ENCODE assay signal across 8 cellular contexts in genomic region chr1:163315773-163316374, GRCh38. TPM values are rescaled to one million over a fixed set of nuclear protein-coding genes. Genes with fewer than 3 reads are reported as not detected.
DNase-seq lines count a peak whose midpoint lies in the region; ATAC-seq, FAIRE-seq and TF ChIP-seq lines count a peak whose summit lies in the region.

No MANE protein-coding gene starts in this region.

- DNase-seq in Caki2 (ENCODE audit: low read depth) (peak; percentile 30), HEK293T (ENCODE audit: extremely low spot score) (peak; percentile 12), RCC 7860 (ENCODE audit: low spot score) (peak; percentile 13), brain microvascular endothelial cell (peak; percentile 29), right lobe of liver (no peak), transverse colon (peak; percentile 16), AG08396 (ENCODE audit: low spot score) (no peak)

- no peaks in the 10 kb centered on the region for H3K27me3 ChIP-seq in brain microvascular endothelial cell (replicated peaks)
- no peaks in the 10 kb centered on the region for H3K27me3 ChIP-seq in right lobe of liver
- no peaks in the 10 kb centered on the region for H3K27me3 ChIP-seq in transverse colon

- CTCF ChIA-PET in HEK293T (lab: Yijun Ruan, JAX): interaction anchor here (0.9 to 1.4 kb wide), 5 partner anchors 141 to 462 kb away, joined by 4 to 8 read pairs (median 4); partner anchors contain the start of gene RGS4

- H3K9me3 ChIP-seq in right lobe of liver: no peaks in the 10 kb centered on the region
- H3K9me3 ChIP-seq in transverse colon: no peaks in the 10 kb centered on the region

- no peak for TF ChIP-seq EP300 in transverse colon (IDR thresholded peaks at IDR 0.05; ENCODE audit: low read depth)

- in situ Hi-C loops in Caki2 (cut with HindIII; ENCODE audit: low pct_unique_long_range_greater_than_20kb, low sequenced_read_pairs): no loop called here
- in situ Hi-C loops in brain microvascular endothelial cell (cut with HindIII; ENCODE audit: low pct_ligation_motif_present, low sequenced_read_pairs): loop anchor here (25.0 kb wide), 2 partner anchors 254 to 454 kb away; partner anchors contain the start of genes CCDC190 and RGS4
- in situ Hi-C loops in transverse colon (cut with MboI; ENCODE audit: low pct_ligation_motif_present in 1 of 4, low pct_unique_long_range_greater_than_20kb in 1 of 4, low sequenced_read_pairs in 3 of 4): loop anchor here in 3 of 4 donors (25.0 kb wide), 2 partner anchors 254 to 454 kb away; partner anchors contain the start of genes CCDC190 (in 2 of the 3) and RGS4 (in 2 of the 3)

- ATAC-seq in right lobe of liver: peak in 2 of 4 donors; percentile 52 to 62
- no peak for ATAC-seq in GM18868 (IDR thresholded peaks at IDR 0.05; ENCODE audit: unreplicated experiment)

- peak; percentile 92 for FAIRE-seq in RCC 7860 (lab: Jason Lieb, UNC)

- no peak overlapping the region for H3K4me3 ChIP-seq in brain microvascular endothelial cell (ENCODE audit: low read depth, low read length)
- no peak overlapping the region for H3K4me3 ChIP-seq in right lobe of liver
- H3K4me3 ChIP-seq in transverse colon: no peak overlapping the region

- POLR2A ChIA-PET in HEK293T (lab: Yijun Ruan, JAX): no interaction called here

- WGBS in right lobe of liver (ENCODE audit: insufficient coverage, low coverage, low lambda C conversion rate, missing lambda C conversion rate): 33% methylated on average over 6 of the region's 6 CpGs
- WGBS in transverse colon (ENCODE audit: low coverage in 1 of 2), 2 donors: 50 to 55% methylated on average over 6 of the region's 6 CpGs

- H3K4me1 ChIP-seq in right lobe of liver (no peaks in the 10 kb centered on the region), transverse colon (peaks cover 0 to 3% (median 2%) of the 10 kb centered on the region in 4 donors)

- H3K27ac ChIP-seq in brain microvascular endothelial cell (no peak overlapping the region), right lobe of liver (no peak overlapping the region), transverse colon (no peak overlapping the region)

- TF ChIP-seq CTCF in brain microvascular endothelial cell (IDR thresholded peaks at IDR 0.05; ENCODE audit: low read depth, low read length, missing control alignments) (peak; percentile 37), right lobe of liver (IDR thresholded peaks at IDR 0.05) (peak; percentile 66 to 76 (median 72)), transverse colon (IDR thresholded peaks at IDR 0.05) (peak; percentile 57 to 69 (median 66))

- TF ChIP-seq POLR2A in right lobe of liver (IDR thresholded peaks at IDR 0.05) (no peak), transverse colon (IDR thresholded peaks at IDR 0.05) (no peak)

- H3K36me3 ChIP-seq in brain microvascular endothelial cell (replicated peaks): no peaks in the 10 kb centered on the region
- H3K36me3 ChIP-seq in right lobe of liver: peaks cover 0 to 7% (median 0%) of the 10 kb centered on the region in 4 donors
- no peaks in the 10 kb centered on the region for H3K36me3 ChIP-seq in transverse colon

- intact Hi-C loops in right lobe of liver (cut with DNase I): loop anchor here (5.0 to 10.0 kb wide), 3 partner anchors 241 to 464 kb away; no protein-coding TSS in a partner anchor
- intact Hi-C loops in transverse colon (cut with DNase I; ENCODE audit: low total_unique reads): loop anchor here (10.0 kb wide), 2 partner anchors 131 to 431 kb away; no protein-coding TSS in a partner anchor

TF ChIP-seq in HEK293T, 16 proteins besides CTCF, POLR2A, EP300 and RAD21:
- no peak for TF ChIP-seq TARDBP (IDR thresholded peaks at IDR 0.05)
- TF ChIP-seq L3MBTL2 (conservative IDR thresholded peaks at IDR 0.05): no peak
- no peak for TF ChIP-seq NFRKB (IDR thresholded peaks at IDR 0.05)
- TF ChIP-seq CTBP1 (IDR thresholded peaks at IDR 0.05; ENCODE audit: borderline replicate concordance): no peak
- TF ChIP-seq ELF4 (IDR thresholded peaks at IDR 0.05): no peak
- no peak for TF ChIP-seq LEF1 (IDR thresholded peaks at IDR 0.05; ENCODE audit: borderline replicate concordance)
- TF ChIP-seq FOXM1 (IDR thresholded peaks at IDR 0.05; ENCODE audit: borderline replicate concordance): no peak
- TF ChIP-seq SP1 (IDR thresholded peaks at IDR 0.05): no peak
- TF ChIP-seq ZNF384 (IDR thresholded peaks at IDR 0.05): no peak
- no peak for TF ChIP-seq FOXK2 (IDR thresholded peaks at IDR 0.05)
- no peak for TF ChIP-seq FOXA1 (IDR thresholded peaks at IDR 0.05)
TF ChIP-seq in HEK293T: peak in this region for 0.

RNA-seq across cellular contexts. Expression of gene NUF2, which starts 5.9 kb away (rescaled TPM):
- 17.8 and 24.5 TPM in 2 replicates for total RNA-seq in Caki2 (2014; rRNA removed; shearing (Covaris generic); ENCODE audit: low replicate concordance)
- total RNA-seq in right lobe of liver: 1 to 10 TPM in 2 of 6 experiments, under 1 TPM in 3, not detected in 1; 0.26 to 1.3 (median 0.98) TPM
- 10 to 100 TPM in 1 of 4 donors, 1 to 10 TPM in 1, not detected in 2; 1.1 to 28.5 TPM for total RNA-seq in transverse colon

Comparison
In these comparisons a context has a peak if more than half of its experiments do, and no peak if none do; other contexts are left out.
1. DNase-seq: peak in Caki2 (single experiment), HEK293T (single experiment), RCC 7860 (single experiment), brain microvascular endothelial cell (single experiment) and transverse colon (single experiment); none in right lobe of liver (0 of 3) and AG08396 (single experiment).
2. Peak in every context shown above with its lines, with median percentiles within 50 percentile points of each other: CTCF ChIP-seq.